ENCODE assay signal across 8 cellular contexts in genomic region chr3:185934726-185935464, GRCh38. TPM values are rescaled to one million over a fixed set of nuclear protein-coding genes. Genes with fewer than 3 reads are reported as not detected.
DNase-seq lines count a peak whose midpoint lies in the region; TF ChIP-seq lines count a peak whose summit lies in the region.

No MANE protein-coding gene starts in this region.

- H3K9me3 ChIP-seq in prostate gland: no peaks in the 10 kb centered on the region

- intact Hi-C loops in prostate gland (cut with DNase I): loop anchor here (5.0 to 10.0 kb wide), 2 partner anchors 172 to 850 kb away; partner anchors contain the start of genes EIF4A2 and ETV5

- no peak for TF ChIP-seq POLR2A in prostate gland (IDR thresholded peaks at IDR 0.05)

- H3K36me3 ChIP-seq in prostate gland: no peaks in the 10 kb centered on the region

- 3% methylated on average over 8 of the region's 8 CpGs for WGBS in prostate gland

- H3K4me1 ChIP-seq in prostate gland (replicated peaks): no peaks in the 10 kb centered on the region

- no peaks in the 10 kb centered on the region for H3K27me3 ChIP-seq in prostate gland (replicated peaks; ENCODE audit: insufficient read depth)

- H3K4me3 ChIP-seq in GM08714 (ENCODE audit: low read length): peak overlapping the region; percentile 89
- peak overlapping the region; percentile 88 to 100 for H3K4me3 ChIP-seq in prostate gland

- H3K27ac ChIP-seq in epithelial cell of prostate: peak overlapping the region; percentile 91
- H3K27ac ChIP-seq in prostate gland: peak overlapping the region in 1 of 2 donors; percentile 100

- DNase-seq in OCI-M1 (lab: John Stamatoyannopoulos, UW) (peak; percentile 32), epithelial cell of prostate (ENCODE audit: low read depth, low spot score) (no peak), prostate gland (ENCODE audit: low spot score) (no peak), AG08396 (ENCODE audit: low spot score) (no peak), NCI-H1092 treated with DMSO at 0.1 percent for 48 hours (lab: John Stamatoyannopoulos, UW) (no peak), NCI-H2107 treated with DMSO at 0.1 percent for 48 hours (lab: John Stamatoyannopoulos, UW; ENCODE audit: unreplicated experiment) (no peak), middle frontal gyrus (ENCODE audit: extremely low spot score, low spot score) (no peak)

- no peak for TF ChIP-seq CTCF in prostate gland (IDR thresholded peaks at IDR 0.05)

RNA-seq across cellular contexts. Expression of gene TRA2B, which starts 2.9 kb away (rescaled TPM):
- total RNA-seq in prostate gland: 100 to 1,000 TPM; 132 to 137 TPM
